In the genomic region with DNA sequence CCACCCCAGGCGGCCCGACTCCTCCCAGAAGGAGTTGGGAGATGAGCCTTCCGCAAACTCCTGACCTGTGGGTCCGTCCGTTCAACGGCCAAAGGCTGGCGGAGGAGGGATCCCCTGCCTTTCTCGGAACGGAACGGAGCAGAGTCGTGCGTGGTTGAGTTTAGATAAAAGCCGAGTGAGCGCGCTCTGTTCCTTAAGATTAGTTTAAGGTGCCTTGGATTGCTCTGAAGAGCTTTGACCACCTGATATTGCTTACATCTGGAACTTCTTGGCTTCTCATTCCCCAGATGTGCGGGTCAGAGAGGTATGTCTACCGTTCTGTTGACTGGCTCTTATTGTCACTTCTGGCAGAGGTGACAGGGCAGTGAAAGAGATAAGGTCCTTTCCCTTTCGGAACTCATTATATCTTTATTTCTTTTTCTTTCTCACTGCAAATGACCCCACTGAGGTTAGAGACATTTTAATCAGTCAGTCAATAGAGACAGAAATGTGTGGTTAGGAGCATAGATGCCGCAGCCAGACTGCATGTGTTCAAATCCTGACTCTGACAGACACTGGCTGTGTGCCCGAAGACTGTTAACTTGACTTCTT, we compare ENCODE assay signal across 8 cellular contexts. TPM values are rescaled to one million over a fixed set of nuclear protein-coding genes. Genes with fewer than 3 reads are reported as not detected.
DNase-seq lines count a peak whose midpoint lies in the region; ATAC-seq and TF ChIP-seq lines count a peak whose summit lies in the region.

A gene with protein sequence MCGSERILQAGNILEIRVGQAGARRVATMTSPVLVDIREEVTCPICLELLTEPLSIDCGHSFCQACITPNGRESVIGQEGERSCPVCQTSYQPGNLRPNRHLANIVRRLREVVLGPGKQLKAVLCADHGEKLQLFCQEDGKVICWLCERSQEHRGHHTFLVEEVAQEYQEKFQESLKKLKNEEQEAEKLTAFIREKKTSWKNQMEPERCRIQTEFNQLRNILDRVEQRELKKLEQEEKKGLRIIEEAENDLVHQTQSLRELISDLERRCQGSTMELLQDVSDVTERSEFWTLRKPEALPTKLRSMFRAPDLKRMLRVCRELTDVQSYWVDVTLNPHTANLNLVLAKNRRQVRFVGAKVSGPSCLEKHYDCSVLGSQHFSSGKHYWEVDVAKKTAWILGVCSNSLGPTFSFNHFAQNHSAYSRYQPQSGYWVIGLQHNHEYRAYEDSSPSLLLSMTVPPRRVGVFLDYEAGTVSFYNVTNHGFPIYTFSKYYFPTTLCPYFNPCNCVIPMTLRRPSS (plus strand): TSS at position 27 of the 591 bp plus-strand sequence. CDS start 261 bp downstream, at position 288.

- peak in 1 of 3 donors; percentile 11 for DNase-seq in CD4-positive, CD25-positive, alpha-beta regulatory T cell
- DNase-seq in MV-4-11 (lab: John Stamatoyannopoulos, UW) (peak; percentile 34), choroid plexus epithelial cell (ENCODE audit: low read depth) (peak; percentile 59), left lobe of liver (ENCODE audit: low spot score) (peak; percentile 50)

- H3K27me3 ChIP-seq in CD4-positive, CD25-positive, alpha-beta regulatory T cell (ENCODE audit: control insufficient read depth, insufficient read depth, low read length) = no peaks in the 10 kb centered on the region
- H3K27me3 ChIP-seq in stomach smooth muscle (ENCODE audit: control insufficient read depth in 1 of 2, insufficient read depth in 2 of 2, low read length in 2 of 2) = no peaks in the 10 kb centered on the region

- no peaks in the 10 kb centered on the region for H3K9me3 Mint-ChIP-seq in CD4-positive, CD25-positive, alpha-beta regulatory T cell

- peak within 1 kb of the TSS; percentile 80 to 84 for H3K9ac ChIP-seq in stomach smooth muscle (ENCODE audit: low read length in 2 of 2)

- peak within 1 kb of the TSS; percentile 50 to 85 (median 84) for H3K4me3 Mint-ChIP-seq in CD4-positive, CD25-positive, alpha-beta regulatory T cell

- H3K27ac Mint-ChIP-seq in CD4-positive, CD25-positive, alpha-beta regulatory T cell = peak within 1 kb of the TSS in 2 of 3 donors; percentile 64 to 76

- peaks cover 0 to 8% (median 6%) of the 10 kb centered on the region in 4 donors for H3K4me1 Mint-ChIP-seq in CD4-positive, CD25-positive, alpha-beta regulatory T cell

- H3K4me1 ChIP-seq in CD4-positive, CD25-positive, alpha-beta regulatory T cell (ENCODE audit: control insufficient read depth, insufficient read depth, low read length, poor library complexity, severe bottlenecking) = peaks cover 6% of the 10 kb centered on the region
- H3K4me1 ChIP-seq in stomach smooth muscle (ENCODE audit: control insufficient read depth, insufficient read depth, low read length) = peaks cover 21% of the 10 kb centered on the region

- H3K9me3 ChIP-seq in CD4-positive, CD25-positive, alpha-beta regulatory T cell (ENCODE audit: control insufficient read depth in 2 of 2, low read length in 2 of 2) = no peaks in the 10 kb centered on the region
- H3K9me3 ChIP-seq in stomach smooth muscle (ENCODE audit: control insufficient read depth in 2 of 2, low read length in 2 of 2) = no peaks in the 10 kb centered on the region

- H3K27ac ChIP-seq in CD4-positive, CD25-positive, alpha-beta regulatory T cell (ENCODE audit: insufficient read depth, low read length, poor library complexity, severe bottlenecking) = no peak within 1 kb of the TSS
- H3K27ac ChIP-seq in stomach smooth muscle (ENCODE audit: low read length) = peak within 1 kb of the TSS; percentile 69

- H3K36me3 ChIP-seq in CD4-positive, CD25-positive, alpha-beta regulatory T cell (ENCODE audit: control insufficient read depth, insufficient read depth, low read length) = no peaks in the 10 kb centered on the region
- H3K36me3 ChIP-seq in stomach smooth muscle (ENCODE audit: control insufficient read depth in 2 of 2, insufficient read depth in 2 of 2, low read length in 2 of 2) = no peaks in the 10 kb centered on the region

- no peak for ATAC-seq in CD4-positive, CD25-positive, alpha-beta regulatory T cell (ENCODE audit: low read depth in 2 of 2)
- peak; percentile 43 for ATAC-seq in GM19467 (IDR thresholded peaks at IDR 0.05; ENCODE audit: unreplicated experiment)
- peak; percentile 66 for ATAC-seq in left lobe of liver
- no peak for ATAC-seq in GM19328 (IDR thresholded peaks at IDR 0.05; ENCODE audit: unreplicated experiment)
- no peak for ATAC-seq in HG03571 (IDR thresholded peaks at IDR 0.05; ENCODE audit: unreplicated experiment)

- H3K4me3 ChIP-seq in CD4-positive, CD25-positive, alpha-beta regulatory T cell (ENCODE audit: low read depth, low read length) = peak within 1 kb of the TSS; percentile 69
- H3K4me3 ChIP-seq in choroid plexus epithelial cell (ENCODE audit: low read depth, low read length) = peak within 1 kb of the TSS; percentile 57
- H3K4me3 ChIP-seq in stomach smooth muscle (ENCODE audit: low read length in 2 of 2) = peak within 1 kb of the TSS; percentile 77 to 85

- no peak for TF ChIP-seq CTCF in choroid plexus epithelial cell (conservative IDR thresholded peaks at IDR 0.05; ENCODE audit: low read depth, low read length)

- no peaks in the 10 kb centered on the region for H3K36me3 Mint-ChIP-seq in CD4-positive, CD25-positive, alpha-beta regulatory T cell

- H3K27me3 Mint-ChIP-seq in CD4-positive, CD25-positive, alpha-beta regulatory T cell = peaks cover 23% of the 10 kb centered on the region

RNA-seq across cellular contexts. Expression of the gene that starts here (rescaled TPM):
- not detected for total RNA-seq in CD4-positive, CD25-positive, alpha-beta regulatory T cell
- polyA plus RNA-seq in CD4-positive, CD25-positive, alpha-beta regulatory T cell = under 1 TPM in 1 of 4 donors, not detected in 3; 0.91 TPM
- total RNA-seq in left lobe of liver = 0.25 TPM

Comparison
In these comparisons a context has a peak if more than half of its experiments do, and no peak if none do; other contexts are left out.
1. Peak in DNase-seq and ATAC-seq in left lobe of liver; RNA of the gene not detected or under 1 TPM.